8 cellular contexts compared by ENCODE assay signal in the genomic region with DNA sequence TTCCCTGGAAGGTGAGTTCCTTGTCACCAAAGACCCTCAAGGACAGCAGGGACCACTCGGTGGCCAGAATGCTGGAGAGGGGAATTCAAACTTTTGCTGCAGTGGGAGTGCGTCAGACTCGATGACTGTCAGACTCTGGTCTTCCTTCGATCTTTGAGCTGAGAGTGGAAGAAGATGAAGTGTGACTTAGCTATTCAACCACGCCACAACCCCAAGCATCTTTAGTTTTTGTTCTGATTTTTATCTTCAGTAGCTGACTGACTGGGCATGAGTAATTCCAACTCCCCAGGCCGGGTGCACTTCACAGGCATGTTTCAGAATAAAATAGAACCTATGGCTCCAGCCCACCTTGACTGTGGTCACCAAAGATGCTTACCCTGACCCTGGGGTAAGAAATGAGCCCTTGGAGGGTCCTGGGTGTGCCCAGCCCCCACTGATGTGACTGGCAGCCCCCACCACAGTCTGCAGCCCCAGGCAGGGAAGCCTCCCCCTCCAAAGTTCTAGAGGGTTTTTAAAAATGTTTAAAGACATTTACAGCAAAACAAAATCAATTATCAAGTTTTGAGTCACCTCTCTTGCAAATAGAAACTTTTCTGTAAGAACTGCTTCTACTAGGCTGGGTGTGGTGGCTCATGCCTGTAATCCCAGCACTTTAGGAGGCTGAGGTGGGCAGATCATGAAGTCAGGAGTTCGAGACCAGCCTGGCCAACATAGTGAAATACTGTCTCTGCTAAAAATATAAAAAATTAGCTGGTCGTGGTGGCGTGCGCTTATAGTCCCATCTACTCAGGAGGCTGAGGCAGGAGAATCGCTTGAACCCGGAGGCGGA. TPM values are rescaled to one million over a fixed set of nuclear protein-coding genes. Genes with fewer than 3 reads are reported as not detected.
DNase-seq lines count a peak whose midpoint lies in the region; ATAC-seq and TF ChIP-seq lines count a peak whose summit lies in the region.

No MANE protein-coding gene starts in this region.

- no peaks in the 10 kb centered on the region for H3K9me3 ChIP-seq in upper lobe of left lung

- no peaks in the 10 kb centered on the region for H3K27me3 ChIP-seq in upper lobe of left lung

- WGBS in upper lobe of left lung, 2 donors = 89 to 90% methylated on average over 13 of the region's 13 CpGs

- peak; percentile 84 for DNase-seq in AG10803 (ENCODE audit: low read depth)
- DNase-seq in HCEC 1CT = peak; percentile 87
- peak; percentile 87 for DNase-seq in activated CD4-positive, alpha-beta T cell treated with anti-CD3 and anti-CD28 coated beads, Interleukin-2, amount 10 ng/mL, durations not matched to agents 24 days and 14 days
- DNase-seq in kidney tubule cell (ENCODE audit: low spot score) = peak; percentile 43
- no peak for DNase-seq in Ammon's horn (ENCODE audit: low spot score)
- no peak for DNase-seq in G401 (ENCODE audit: low spot score)
- no peak for DNase-seq in H4 (ENCODE audit: low spot score)
- no peak for DNase-seq in upper lobe of left lung

- TF ChIP-seq EP300 in upper lobe of left lung (IDR thresholded peaks at IDR 0.05) = no peak

- H3K4me1 Mint-ChIP-seq in activated CD4-positive, alpha-beta T cell treated with anti-CD3 and anti-CD28 coated beads, Interleukin-2, amount 10 ng/mL, durations not matched to agents 24 days and 14 days = peaks cover 45% of the 10 kb centered on the region

- peaks cover 16% of the 10 kb centered on the region for H3K27me3 Mint-ChIP-seq in activated CD4-positive, alpha-beta T cell treated with anti-CD3 and anti-CD28 coated beads, Interleukin-2, amount 10 ng/mL, durations not matched to agents 24 days and 14 days

- peaks cover 5% of the 10 kb centered on the region for H3K36me3 Mint-ChIP-seq in activated CD4-positive, alpha-beta T cell treated with anti-CD3 and anti-CD28 coated beads, Interleukin-2, amount 10 ng/mL, durations not matched to agents 24 days and 14 days (ENCODE audit: low read depth)

- intact Hi-C loops in activated CD4-positive, alpha-beta T cell treated with anti-CD3 and anti-CD28 coated beads, Interleukin-2, amount 10 ng/mL, durations not matched to agents 24 days and 14 days (cut with micrococcal nuclease) = loop anchor here (1.0 to 5.0 kb wide), 11 partner anchors 14 to 467 kb away; a partner anchor contains a TSS

- H3K4me3 ChIP-seq in AG10803 (ENCODE audit: low read length) (peak overlapping the region; percentile 15; the same call in 1 of the 2 replicates), upper lobe of left lung (no peak overlapping the region)

- H3K4me1 ChIP-seq in upper lobe of left lung = no peaks in the 10 kb centered on the region

- H3K27ac Mint-ChIP-seq in activated CD4-positive, alpha-beta T cell treated with anti-CD3 and anti-CD28 coated beads, Interleukin-2, amount 10 ng/mL, durations not matched to agents 24 days and 14 days = peak overlapping the region; percentile 93

- in situ Hi-C loops in G401 (cut with HindIII; ENCODE audit: low sequenced_read_pairs) = no loop called here

- peak overlapping the region; percentile 25 for H3K4me3 Mint-ChIP-seq in activated CD4-positive, alpha-beta T cell treated with anti-CD3 and anti-CD28 coated beads, Interleukin-2, amount 10 ng/mL, durations not matched to agents 24 days and 14 days

- no peak for TF ChIP-seq POLR2A in upper lobe of left lung (IDR thresholded peaks at IDR 0.05)

- TF ChIP-seq CTCF in AG10803 (conservative IDR thresholded peaks at IDR 0.05; ENCODE audit: low read length) (no peak), upper lobe of left lung (IDR thresholded peaks at IDR 0.05) (no peak)

- ATAC-seq in upper lobe of left lung (ENCODE audit: low FRiP score in 2 of 2) = no peak

- no peak overlapping the region for H3K27ac ChIP-seq in upper lobe of left lung

- H3K36me3 ChIP-seq in upper lobe of left lung = no peaks in the 10 kb centered on the region

- peaks cover 11% of the 10 kb centered on the region for H3K9me3 Mint-ChIP-seq in activated CD4-positive, alpha-beta T cell treated with anti-CD3 and anti-CD28 coated beads, Interleukin-2, amount 10 ng/mL, durations not matched to agents 24 days and 14 days

RNA-seq across cellular contexts. Expression of a gene that starts 24.9 kb away (rescaled TPM):
- 321 and 335 TPM in 2 replicates for total RNA-seq in activated CD4-positive, alpha-beta T cell treated with anti-CD3 and anti-CD28 coated beads, Interleukin-2, amount 10 ng/mL, durations not matched to agents 24 days and 14 days
- total RNA-seq in G401 (2014; rRNA removed; shearing (Covaris generic)) = 426 and 560 TPM in 2 replicates
- total RNA-seq in H4 (2014; rRNA removed; shearing (Covaris generic)) = 279 and 391 TPM in 2 replicates
- total RNA-seq in upper lobe of left lung = 100 to 1,000 TPM in 4 of 6 donors, 10 to 100 TPM in 2; 67.1 to 223 (median 176) TPM

Comparison
In these comparisons a context has a peak if more than half of its experiments do, and no peak if none do; other contexts are left out.
1. DNase-seq: peak in AG10803 (single experiment), HCEC 1CT (single experiment), activated CD4-positive, alpha-beta T cell treated with anti-CD3 and anti-CD28 coated beads, Interleukin-2, amount 10 ng/mL, durations not matched to agents 24 days and 14 days (single experiment) and kidney tubule cell (single experiment); none in Ammon's horn (single experiment), G401 (single experiment), H4 (single experiment) and upper lobe of left lung (0 of 2).